In genomic region chr5:173614591-173614990, GRCh38 we compare ENCODE assay signal across 10 cellular contexts. TPM values are rescaled to one million over a fixed set of nuclear protein-coding genes. Genes with fewer than 3 reads are reported as not detected.
DNase-seq lines count a peak whose midpoint lies in the region; ATAC-seq and TF ChIP-seq lines count a peak whose summit lies in the region.
"Had no signal": no experiment of that assay in that cellular context is flagged by ENCODE, and none has a peak within 500 bp of the region (broad histone marks: within the 10 kb centered on the region; RNA-seq: fewer than 3 reads in every experiment).

No MANE protein-coding gene starts in this region.

- peaks cover 23% of the 10 kb centered on the region for H3K4me1 Mint-ChIP-seq in Caco-2 (ENCODE audit: low read depth, unreplicated experiment)
- peaks cover 43% of the 10 kb centered on the region for H3K4me1 Mint-ChIP-seq in neural crest cell
- peaks cover 56% of the 10 kb centered on the region for H3K4me1 Mint-ChIP-seq in CD8-positive, alpha-beta T cell (ENCODE audit: low read depth)

- ATAC-seq in CD8-positive, alpha-beta T cell, result no peak

- no peak for TF ChIP-seq POLR2A in NB4 (IDR thresholded peaks at IDR 0.05; ENCODE audit: extremely low read depth, insufficient read length)

- CTCF ChIA-PET in Caco-2 (lab: Charles Lee), result interaction anchor here (0.8 to 2.2 kb wide), 2 partner anchors 69 to 359 kb away, joined by 3 to 18 read pairs; no protein-coding TSS in a partner anchor
- CTCF ChIA-PET in CD8-positive, alpha-beta T cell (lab: Charles Lee), result interaction anchor here (1.7 to 5.8 kb wide), 3 partner anchors 11 to 359 kb away, joined by 4 to 88 read pairs (median 5); no protein-coding TSS in a partner anchor

- H3K4me3 Mint-ChIP-seq in Caco-2 (ENCODE audit: unreplicated experiment) (peak overlapping the region; percentile 89), neural crest cell (peak overlapping the region; percentile 97)
- H3K4me3 Mint-ChIP-seq in CD8-positive, alpha-beta T cell, result no peak overlapping the region

- no peaks in the 10 kb centered on the region for H3K9me3 ChIP-seq in Caco-2
- no peaks in the 10 kb centered on the region for H3K9me3 ChIP-seq in CD8-positive, alpha-beta T cell (ENCODE audit: low read length)

- no peaks in the 10 kb centered on the region for H3K27me3 Mint-ChIP-seq in Caco-2 (ENCODE audit: insufficient read depth, unreplicated experiment)
- no peaks in the 10 kb centered on the region for H3K27me3 Mint-ChIP-seq in neural crest cell (ENCODE audit: low read depth)
- H3K27me3 Mint-ChIP-seq in CD8-positive, alpha-beta T cell (ENCODE audit: low read depth), result no peaks in the 10 kb centered on the region
- H3K27me3 Mint-ChIP-seq: dendritic cell treated with granulocyte-macrophage colony-stimulating factor and Interleukin-4, amounts not matched to agents 40 ng/mL and 50 ng/mL, for 4 days had no signal

- H3K36me3 Mint-ChIP-seq in Caco-2 (ENCODE audit: insufficient read depth, unreplicated experiment), result peaks cover 36% of the 10 kb centered on the region
- peaks cover 11% of the 10 kb centered on the region for H3K36me3 Mint-ChIP-seq in neural crest cell (ENCODE audit: low read depth)
- H3K36me3 Mint-ChIP-seq in CD8-positive, alpha-beta T cell, result peaks cover 49% of the 10 kb centered on the region

- DNase-seq in Caco-2 (no peak), NB4 (ENCODE audit: low read depth) (no peak), coronary artery (ENCODE audit: low spot score) (no peak), neural crest cell (ENCODE audit: low read depth, low spot score) (no peak), ureter (ENCODE audit: low spot score) (no peak), NCI-H1694 treated with DMSO at 0.1 percent for 48 hours (lab: John Stamatoyannopoulos, UW) (no peak), DMS53 treated with DMSO at 0.1 percent for 48 hours (lab: John Stamatoyannopoulos, UW; ENCODE audit: unreplicated experiment) (no peak)
- DNase-seq in CD8-positive, alpha-beta T cell, result no peak
- DNase-seq: NCI-H510A had no signal

- H3K36me3 ChIP-seq in Caco-2 (ENCODE audit: control insufficient read depth, insufficient read depth, low read length), result peaks cover 1% of the 10 kb centered on the region
- peaks cover 20% of the 10 kb centered on the region for H3K36me3 ChIP-seq in CD8-positive, alpha-beta T cell (ENCODE audit: insufficient read depth, low read length)

- H3K27ac Mint-ChIP-seq in Caco-2 (ENCODE audit: unreplicated experiment) (no peak overlapping the region), neural crest cell (ENCODE audit: unreplicated experiment) (no peak overlapping the region)
- H3K27ac Mint-ChIP-seq in CD8-positive, alpha-beta T cell, result no peak overlapping the region
- H3K27ac Mint-ChIP-seq: dendritic cell treated with granulocyte-macrophage colony-stimulating factor and Interleukin-4, amounts not matched to agents 40 ng/mL and 50 ng/mL, for 4 days had no signal

- no peaks in the 10 kb centered on the region for H3K27me3 ChIP-seq in Caco-2 (replicated peaks; ENCODE audit: control insufficient read depth, insufficient read depth, low read length)
- H3K27me3 ChIP-seq in CD8-positive, alpha-beta T cell (ENCODE audit: insufficient read depth, low read length), result no peaks in the 10 kb centered on the region

- TF ChIP-seq CTCF in Caco-2 (IDR thresholded peaks at IDR 0.05; ENCODE audit: insufficient read depth in 1 of 2, low read depth in 1 of 2, low read length in 1 of 2, severe bottlenecking in 1 of 2, unreplicated experiment in 1 of 2) (no peak), NB4 (IDR thresholded peaks at IDR 0.05; ENCODE audit: low read depth, low read length) (no peak), coronary artery (IDR thresholded peaks at IDR 0.05) (no peak), neural crest cell (conservative IDR thresholded peaks at IDR 0.05) (no peak)
- no peak for TF ChIP-seq CTCF in CD8-positive, alpha-beta T cell (IDR thresholded peaks at IDR 0.05)

- BruUV-seq in Caco-2 (replicated peaks; lab: Mats Ljungman, UMichigan), result no TSS peak

- peaks cover 20% of the 10 kb centered on the region for H3K4me1 ChIP-seq in Caco-2
- H3K4me1 ChIP-seq in CD8-positive, alpha-beta T cell (ENCODE audit: insufficient read depth, low read length), result peaks cover 34% of the 10 kb centered on the region

- H3K9me3 Mint-ChIP-seq in Caco-2 (ENCODE audit: unreplicated experiment), result no peaks in the 10 kb centered on the region
- H3K9me3 Mint-ChIP-seq in neural crest cell, result no peaks in the 10 kb centered on the region
- H3K9me3 Mint-ChIP-seq in CD8-positive, alpha-beta T cell, result no peaks in the 10 kb centered on the region
- H3K9me3 Mint-ChIP-seq: dendritic cell treated with granulocyte-macrophage colony-stimulating factor and Interleukin-4, amounts not matched to agents 40 ng/mL and 50 ng/mL, for 4 days had no signal

- H3K4me3 ChIP-seq in Caco-2 (ENCODE audit: low read depth, low read length) (no peak overlapping the region; the same call in 1 of the 2 replicates), NB4 (ENCODE audit: low read depth, low read length) (peak overlapping the region; percentile 93), coronary artery (peak overlapping the region; percentile 84)
- H3K4me3 ChIP-seq in CD8-positive, alpha-beta T cell (ENCODE audit: low read depth, low read length), result no peak overlapping the region

- H3K27ac ChIP-seq in coronary artery, result no peak overlapping the region
- no peak overlapping the region for H3K27ac ChIP-seq in CD8-positive, alpha-beta T cell (ENCODE audit: low read depth, low read length)

- intact Hi-C loops in Caco-2 (cut with micrococcal nuclease; ENCODE audit: unreplicated experiment), result no loop called here
- intact Hi-C loops in CD8-positive, alpha-beta T cell (cut with DNase I, micrococcal nuclease), result no loop called here

- POLR2A ChIA-PET in Caco-2 (lab: Charles Lee), result interaction anchor here (2.1 kb wide), 1 partner anchor 285 kb away, joined by 14 read pairs; the partner anchor contains the start of gene STC2
- POLR2A ChIA-PET in CD8-positive, alpha-beta T cell (lab: Charles Lee), result interaction anchor here (0.5 to 3.9 kb wide), 2 partner anchors 273 to 1459 kb away, joined by 3 to 25 read pairs; partner anchors contain the start of gene CPEB4

RNA-seq across cellular contexts. Expression of gene BOD1, which starts 1.9 kb away (rescaled TPM):
- 111 and 120 TPM in 2 replicates for total RNA-seq in Caco-2 (2022)
- total RNA-seq in neural crest cell, result 121 and 126 TPM in 2 replicates
- 49.3 TPM for total RNA-seq in ureter
- total RNA-seq in CD8-positive, alpha-beta T cell, result 10 to 100 TPM; 16.5 to 16.7 TPM

Comparison
In these comparisons a context has a peak if more than half of its experiments do, and no peak if none do; other contexts are left out.
1. H3K4me3 ChIP-seq: peak in NB4 (single experiment) and coronary artery (single experiment); none in Caco-2 (single experiment) and CD8-positive, alpha-beta T cell (single experiment).